Comparison of ENCODE assay signal across 1 cellular context in the genomic region with DNA sequence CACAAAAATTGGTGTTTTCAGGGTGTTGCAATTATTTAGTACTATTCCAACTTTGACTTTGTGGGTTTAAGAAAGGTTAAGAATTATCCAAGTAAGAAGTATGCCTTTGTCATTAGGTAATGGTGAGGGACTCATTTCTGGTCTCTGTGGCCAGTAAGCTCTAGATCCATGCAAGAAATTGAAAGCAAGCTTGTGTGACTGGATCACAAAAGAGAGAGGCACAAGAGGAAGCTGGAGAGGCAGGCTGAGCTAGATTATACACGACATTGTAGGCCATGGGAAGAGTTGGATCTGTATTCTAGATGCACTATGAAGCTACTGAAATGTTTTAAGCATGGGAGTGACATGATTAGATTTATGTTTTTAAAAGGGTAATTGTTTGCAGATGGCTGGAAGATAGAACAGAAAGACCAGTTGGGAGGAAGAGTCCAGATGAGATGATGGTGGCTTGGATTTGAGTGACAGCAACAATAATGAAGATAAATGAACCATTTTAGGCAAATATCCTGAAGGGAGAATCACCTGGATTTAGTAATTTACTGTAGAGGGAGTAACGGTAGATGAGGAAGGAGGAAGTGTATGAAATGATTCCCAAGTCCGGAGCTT.
TF ChIP-seq lines count a peak whose summit lies in the region.

No MANE protein-coding gene starts in this region.

TF ChIP-seq in IMR-90, 13 proteins besides CTCF, POLR2A, EP300 and RAD21:
- TF ChIP-seq CEBPB (IDR thresholded peaks at IDR 0.05; ENCODE audit: low read depth, low read length) (no peak), BHLHE40 (IDR thresholded peaks at IDR 0.05; ENCODE audit: low read depth, low read length) (no peak), FOS (IDR thresholded peaks at IDR 0.05; ENCODE audit: low read depth, low read length) (no peak), CHD1 (IDR thresholded peaks at IDR 0.05; ENCODE audit: low read depth, low read length) (no peak)
